ENCODE assay signal across 17 cellular contexts in the genomic region with DNA sequence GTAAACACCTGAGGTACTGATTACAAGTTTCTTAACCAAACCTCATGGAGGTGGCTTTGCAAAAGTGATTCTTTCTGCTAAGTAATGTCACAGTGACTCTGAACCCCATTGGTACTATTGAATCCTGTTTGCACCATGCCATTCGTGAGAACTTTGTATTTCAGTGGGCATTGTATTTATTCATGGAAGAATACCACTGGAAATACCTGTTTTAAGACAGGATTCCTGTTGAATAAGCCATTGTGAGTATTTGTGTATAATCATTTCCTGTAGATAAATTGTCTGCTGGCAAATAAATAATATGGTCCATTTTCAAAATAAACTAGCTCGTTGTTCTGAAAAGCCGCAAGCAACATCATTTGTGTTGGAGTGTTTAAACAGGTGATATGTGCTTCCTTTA.
A peak's percentile ranks its signal among the peaks of the same experiment; 100 is the strongest.
DNase-seq lines count a peak whose midpoint lies in the region; FAIRE-seq and TF ChIP-seq lines count a peak whose summit lies in the region.
"Had no signal": no experiment of that assay in that cellular context is flagged by ENCODE, and none has a peak within 500 bp of the region (broad histone marks: within the 10 kb centered on the region; RNA-seq: fewer than 3 reads in every experiment).

No MANE protein-coding gene starts in this region.

- in situ Hi-C loops in KBM-7 (cut with MboI; ENCODE audit: low pct_unique_long_range_greater_than_20kb, low sequenced_read_pairs), result no loop called here

- DNase-seq in NCI-H2029 (lab: John Stamatoyannopoulos, UW) (peak; percentile 50), NCI-H2029 treated with DMSO at 0.1 percent for 48 hours (lab: John Stamatoyannopoulos, UW) (no peak), NCI-H1048 (lab: John Stamatoyannopoulos, UW) (peak; percentile 59), NCI-H748 (lab: John Stamatoyannopoulos, UW; ENCODE audit: unreplicated experiment) (peak; percentile 87), dermis microvascular lymphatic vessel endothelial cell (ENCODE audit: low read depth in 2 of 2) (peak; percentile 27 to 51), GM12892 (ENCODE audit: insufficient read length) (no peak), kidney (no peak), KBM-7 (no peak)
- DNase-seq: HCEC 1CT, NCI-H1105, NCI-H524, SHP77, T-helper 17 cell had no signal

- TF ChIP-seq POLR2A in GM12892 (IDR thresholded peaks at IDR 0.05; ENCODE audit: low read depth, low read length), result no peak

- H3K9ac ChIP-seq in kidney (ENCODE audit: low read length in 2 of 2), result no peak overlapping the region
- H3K9ac ChIP-seq: BLaER1 treated with 17β-estradiol and CSF1 and Interleukin-3, amounts not matched to agents 10 nM and 100 nM had no signal

- no peak for FAIRE-seq in GM12892 (lab: Jason Lieb, UNC)
- FAIRE-seq in kidney (lab: Jason Lieb, UNC), result no peak
- FAIRE-seq: GM12878, K562 had no signal

- intact Hi-C loops in kidney (cut with DNase I), result no loop called here

- H3K9me3 ChIP-seq in kidney (ENCODE audit: control insufficient read depth in 1 of 2, low read length in 2 of 2), result no peaks in the 10 kb centered on the region
- H3K9me3 ChIP-seq: BLaER1 treated with 17β-estradiol and CSF1 and Interleukin-3, amounts not matched to agents 10 nM and 100 nM had no signal

- no peak overlapping the region for H3K27ac ChIP-seq in kidney (ENCODE audit: low read depth in 2 of 2, low read length in 2 of 2)
- H3K27ac ChIP-seq: 22Rv1; BLaER1 treated with 17β-estradiol and CSF1 and Interleukin-3, amounts not matched to agents 10 nM and 100 nM had no signal

- H3K4me3 ChIP-seq in kidney (ENCODE audit: low read length in 2 of 2), result no peak overlapping the region
- H3K4me3 ChIP-seq: BLaER1 treated with 17β-estradiol and CSF1 and Interleukin-3, amounts not matched to agents 10 nM and 100 nM; GM12878; K562 had no signal

- peaks cover 0 to 2% of the 10 kb centered on the region in 2 donors for H3K4me1 ChIP-seq in kidney (ENCODE audit: control insufficient read depth in 1 of 2, insufficient read depth in 1 of 2, low read depth in 1 of 2, low read length in 2 of 2)

- TF ChIP-seq CTCF in kidney (IDR thresholded peaks at IDR 0.05; ENCODE audit: borderline replicate concordance, extremely low read depth, insufficient read depth), result no peak

- no peaks in the 10 kb centered on the region for H3K36me3 ChIP-seq in kidney (ENCODE audit: control insufficient read depth in 1 of 2, insufficient read depth in 2 of 2, low read length in 2 of 2)
- H3K36me3 ChIP-seq: BLaER1 treated with 17β-estradiol and CSF1 and Interleukin-3, amounts not matched to agents 10 nM and 100 nM had no signal

Comparison
In these comparisons a context has a peak if more than half of its experiments do, and no peak if none do; other contexts are left out.
1. DNase-seq: peak in NCI-H2029 (single experiment), NCI-H1048 (single experiment), NCI-H748 (single experiment) and dermis microvascular lymphatic vessel endothelial cell (2 of 2); none in NCI-H2029 treated with DMSO at 0.1 percent for 48 hours (single experiment), GM12892 (single experiment), kidney (single experiment) and KBM-7 (single experiment).